ENCODE assay signal across 8 cellular contexts in the genomic region with DNA sequence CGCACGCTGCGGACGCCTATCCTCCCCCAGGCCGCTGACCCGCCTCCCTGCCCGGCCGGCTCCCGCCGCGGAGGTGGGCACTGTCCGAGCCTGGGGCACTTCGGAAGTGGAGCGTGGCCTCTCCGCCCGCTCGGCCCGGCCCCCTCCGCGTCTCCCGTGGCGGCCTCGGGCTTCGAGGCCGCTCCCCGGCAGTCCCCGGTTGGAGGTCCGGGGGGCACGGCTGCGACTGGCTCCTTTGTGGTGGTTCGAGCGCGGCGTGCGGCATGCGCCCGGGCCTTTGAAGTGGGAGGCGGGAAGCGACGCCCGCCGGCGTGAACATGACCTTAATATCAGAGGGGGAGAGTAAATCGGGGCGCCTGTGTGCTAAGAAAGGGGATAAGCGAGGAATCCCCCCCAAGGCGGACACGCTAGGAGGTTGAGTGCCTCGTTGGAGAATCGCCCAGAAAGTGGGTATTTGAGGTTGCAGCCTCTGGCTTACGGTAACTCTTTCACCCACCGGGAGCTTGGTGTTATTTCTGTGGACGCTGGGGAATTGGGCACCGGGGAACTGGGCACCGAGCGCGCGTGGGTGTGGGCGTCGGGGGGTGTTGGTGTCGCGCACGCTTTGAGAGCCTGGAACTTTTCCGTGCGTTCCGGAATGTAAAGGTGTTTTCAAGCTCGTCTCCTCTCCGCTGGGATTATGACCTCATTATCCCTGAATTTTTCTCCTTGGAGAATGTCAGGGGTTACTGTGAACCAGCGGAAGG. TPM values are rescaled to one million over a fixed set of nuclear protein-coding genes. Genes with fewer than 3 reads are reported as not detected.
DNase-seq lines count a peak whose midpoint lies in the region; ATAC-seq, FAIRE-seq and TF ChIP-seq lines count a peak whose summit lies in the region.

No MANE protein-coding gene starts in this region.

- peaks cover 14 to 28% of the 10 kb centered on the region in 2 donors for H3K4me1 Mint-ChIP-seq in natural killer cell treated with Interleukin-12 subunit alpha and Interleukin-12 subunit beta and Interleukin-15 and Interleukin-18, amount 100 ng/mL, for 72 hours (ENCODE audit: low read depth in 2 of 2)

- FAIRE-seq in H54 (lab: Jason Lieb, UNC) = no peak

- in situ Hi-C loops in G401 (cut with HindIII; ENCODE audit: low sequenced_read_pairs) (no loop called here), transverse colon (cut with MboI; ENCODE audit: low pct_ligation_motif_present in 1 of 4, low pct_unique_long_range_greater_than_20kb in 1 of 4, low sequenced_read_pairs in 3 of 4) (no loop called here)

- ATAC-seq in natural killer cell treated with Interleukin-12 subunit alpha and Interleukin-12 subunit beta and Interleukin-15 and Interleukin-18, amount 100 ng/mL, for 72 hours = peak; percentile 51 to 62

- TF ChIP-seq CTCF in epithelial cell of proximal tubule (conservative IDR thresholded peaks at IDR 0.05; ENCODE audit: low read depth, low read length) (no peak), transverse colon (IDR thresholded peaks at IDR 0.05) (peak in 1 of 5 experiments; percentile 11)

- H3K4me3 Mint-ChIP-seq in natural killer cell treated with Interleukin-12 subunit alpha and Interleukin-12 subunit beta and Interleukin-15 and Interleukin-18, amount 100 ng/mL, for 72 hours = peak overlapping the region; percentile 95

- H3K27ac ChIP-seq in transverse colon = peak overlapping the region; percentile 92 to 100 (median 98)

- no peaks in the 10 kb centered on the region for H3K27me3 ChIP-seq in transverse colon

- no peak for TF ChIP-seq EP300 in transverse colon (IDR thresholded peaks at IDR 0.05; ENCODE audit: low read depth)

- no peaks in the 10 kb centered on the region for H3K36me3 Mint-ChIP-seq in natural killer cell treated with Interleukin-12 subunit alpha and Interleukin-12 subunit beta and Interleukin-15 and Interleukin-18, amount 100 ng/mL, for 72 hours

- H3K9me3 ChIP-seq in transverse colon = no peaks in the 10 kb centered on the region

- 0 to 2% methylated on average over 3 to 44 of the region's 69 CpGs for WGBS in transverse colon (ENCODE audit: low coverage in 1 of 2), 2 donors

- TF ChIP-seq POLR2A in H54 (IDR thresholded peaks at IDR 0.05; ENCODE audit: low read depth, low read length) (no peak), transverse colon (IDR thresholded peaks at IDR 0.05) (no peak)

- H3K4me3 ChIP-seq in epithelial cell of proximal tubule (ENCODE audit: low read depth, low read length) (peak overlapping the region; percentile 95), transverse colon (peak overlapping the region; percentile 70 to 98 (median 83))

- peak overlapping the region; percentile 84 to 91 for H3K27ac Mint-ChIP-seq in natural killer cell treated with Interleukin-12 subunit alpha and Interleukin-12 subunit beta and Interleukin-15 and Interleukin-18, amount 100 ng/mL, for 72 hours

- intact Hi-C loops in transverse colon (cut with DNase I; ENCODE audit: low total_unique reads) = no loop called here

- no peaks in the 10 kb centered on the region for H3K9me3 Mint-ChIP-seq in natural killer cell treated with Interleukin-12 subunit alpha and Interleukin-12 subunit beta and Interleukin-15 and Interleukin-18, amount 100 ng/mL, for 72 hours

- no peaks in the 10 kb centered on the region for H3K36me3 ChIP-seq in transverse colon

- H3K4me1 ChIP-seq in transverse colon = peaks cover 6 to 20% (median 10%) of the 10 kb centered on the region in 4 donors

- no peaks in the 10 kb centered on the region for H3K27me3 Mint-ChIP-seq in natural killer cell treated with Interleukin-12 subunit alpha and Interleukin-12 subunit beta and Interleukin-15 and Interleukin-18, amount 100 ng/mL, for 72 hours

- DNase-seq in G401 (ENCODE audit: low spot score) = peak; percentile 15
- peak; percentile 28 for DNase-seq in H54 (ENCODE audit: insufficient read length, low spot score)
- DNase-seq in Kasumi-1 (lab: John Stamatoyannopoulos, UW) = peak; percentile 27 to 43
- DNase-seq in activated CD8-positive, alpha-beta memory T cell treated with anti-CD3 and anti-CD28 coated beads for 48 hours (ENCODE audit: low read depth in 2 of 3, low spot score in 2 of 3) = peak; percentile 5 to 33 (median 23)
- DNase-seq in epithelial cell of proximal tubule (ENCODE audit: low read depth) = no peak
- no peak for DNase-seq in natural killer cell treated with Interleukin-12 subunit alpha and Interleukin-12 subunit beta and Interleukin-15 and Interleukin-18, amount 100 ng/mL, for 72 hours (ENCODE audit: low spot score)
- DNase-seq in transverse colon = peak; percentile 31
- DNase-seq in HK-2 (ENCODE audit: unreplicated experiment) = no peak

RNA-seq across cellular contexts. Expression of gene SUV39H2, which starts 0.6 kb away (rescaled TPM):
- 31.0 and 44.0 TPM in 2 replicates for total RNA-seq in G401 (2014; rRNA removed; shearing (Covaris generic))
- total RNA-seq in epithelial cell of proximal tubule (16.5 and 26.8 TPM in 2 replicates), transverse colon (1 to 10 TPM in 3 of 4 donors, under 1 TPM in 1; 0.60 to 4.6 (median 3.0) TPM)
- total RNA-seq in natural killer cell treated with Interleukin-12 subunit alpha and Interleukin-12 subunit beta and Interleukin-15 and Interleukin-18, amount 100 ng/mL, for 72 hours = 10 to 100 TPM; 20.4 to 40.5 TPM

RNA-seq across cellular contexts. Expression of gene HSPA14, which starts 41.1 kb away (rescaled TPM):
- 52.3 and 63.7 TPM in 2 replicates for total RNA-seq in G401 (2014; rRNA removed; shearing (Covaris generic))
- total RNA-seq in epithelial cell of proximal tubule (10.7 and 17.7 TPM in 2 replicates), transverse colon (10 to 100 TPM in 2 of 4 donors, 1 to 10 TPM in 2; 6.7 to 15.4 (median 8.7) TPM)
- total RNA-seq in natural killer cell treated with Interleukin-12 subunit alpha and Interleukin-12 subunit beta and Interleukin-15 and Interleukin-18, amount 100 ng/mL, for 72 hours = 10 to 100 TPM; 30.3 to 32.4 TPM

RNA-seq across cellular contexts. Expression of gene MSANTD7, which starts 41.1 kb away (rescaled TPM):
- total RNA-seq in G401 (2014; rRNA removed; shearing (Covaris generic)) = 29.2 and 34.5 TPM in 2 replicates
- total RNA-seq in epithelial cell of proximal tubule (12.1 and 13.2 TPM in 2 replicates), transverse colon (10 to 100 TPM; 11.5 to 19.8 (median 14.0) TPM)
- 10 to 100 TPM; 25.4 to 30.3 TPM for total RNA-seq in natural killer cell treated with Interleukin-12 subunit alpha and Interleukin-12 subunit beta and Interleukin-15 and Interleukin-18, amount 100 ng/mL, for 72 hours

RNA-seq across cellular contexts. Expression of gene CDNF, which starts 41.4 kb away (rescaled TPM):
- total RNA-seq in G401 (2014; rRNA removed; shearing (Covaris generic)) = 0.27 and 0.49 TPM in 2 replicates
- total RNA-seq in epithelial cell of proximal tubule (0.29 TPM in 1 of 2 replicates, not detected in the other), transverse colon (1 to 10 TPM in 2 of 4 donors, not detected in 2; 2.2 to 2.5 TPM)
- total RNA-seq in natural killer cell treated with Interleukin-12 subunit alpha and Interleukin-12 subunit beta and Interleukin-15 and Interleukin-18, amount 100 ng/mL, for 72 hours = 1 to 10 TPM in 1 of 2 donors, under 1 TPM in 1; 0.48 to 1.0 TPM

Comparison
In these comparisons a context has a peak if more than half of its experiments do, and no peak if none do; other contexts are left out.
1. DNase-seq: peak in G401 (single experiment), H54 (single experiment), Kasumi-1 (2 of 2), activated CD8-positive, alpha-beta memory T cell treated with anti-CD3 and anti-CD28 coated beads for 48 hours (3 of 3) and transverse colon (single experiment); none in epithelial cell of proximal tubule (single experiment), natural killer cell treated with Interleukin-12 subunit alpha and Interleukin-12 subunit beta and Interleukin-15 and Interleukin-18, amount 100 ng/mL, for 72 hours (single experiment) and HK-2 (single experiment).